In the genomic region with DNA sequence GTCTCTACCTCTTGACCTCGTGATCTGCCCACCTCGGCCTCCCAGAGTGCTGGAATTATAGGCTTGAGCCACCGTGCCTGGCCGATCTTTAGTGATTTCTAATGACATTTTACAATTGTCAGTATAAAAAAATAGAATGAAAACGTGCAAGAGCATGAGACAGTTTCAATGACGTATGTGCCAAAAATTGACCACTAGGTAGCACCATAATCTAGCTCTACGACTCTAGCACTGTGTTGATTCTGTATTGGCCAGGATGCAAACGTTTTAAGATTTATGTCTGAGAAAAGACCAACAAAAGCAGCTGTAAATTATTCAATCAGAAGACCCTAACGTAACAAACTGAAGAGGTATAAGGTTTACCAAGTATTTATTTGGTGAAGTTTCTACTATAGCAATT, we compare ENCODE assay signal across 8 cellular contexts. TPM values are rescaled to one million over a fixed set of nuclear protein-coding genes. Genes with fewer than 3 reads are reported as not detected.
DNase-seq lines count a peak whose midpoint lies in the region; ATAC-seq and TF ChIP-seq lines count a peak whose summit lies in the region.
"Had no signal": no experiment of that assay in that cellular context is flagged by ENCODE, and none has a peak within 500 bp of the region (broad histone marks: within the 10 kb centered on the region; RNA-seq: fewer than 3 reads in every experiment).

No MANE protein-coding gene starts in this region.

- H3K27me3 ChIP-seq in MM.1S (replicated peaks; ENCODE audit: insufficient read depth, low read length) (no peaks in the 10 kb centered on the region), endodermal cell (ENCODE audit: control insufficient read depth, insufficient read depth, low read length, poor library complexity, severe bottlenecking) (no peaks in the 10 kb centered on the region)
- H3K27me3 ChIP-seq: thyroid gland had no signal

- H3K79me2 ChIP-seq in MM.1S (ENCODE audit: low read length) = no peaks in the 10 kb centered on the region

- no peaks in the 10 kb centered on the region for H3K4me1 ChIP-seq in MM.1S (ENCODE audit: low read length)
- peaks cover 2% of the 10 kb centered on the region for H3K4me1 ChIP-seq in endodermal cell (ENCODE audit: control insufficient read depth, insufficient read depth, low read length)
- no peaks in the 10 kb centered on the region for H3K4me1 ChIP-seq in mucosa of descending colon (ENCODE audit: low read depth)

- H3K27ac ChIP-seq in MM.1S (ENCODE audit: low read length) (no peak overlapping the region), endodermal cell (ENCODE audit: low read depth, low read length) (no peak overlapping the region)

- peaks cover 11% of the 10 kb centered on the region for H3K4me1 Mint-ChIP-seq in endodermal cell
- peaks cover 12% of the 10 kb centered on the region for H3K4me1 Mint-ChIP-seq in osteocyte (ENCODE audit: unreplicated experiment)

- H3K9ac ChIP-seq in MM.1S (ENCODE audit: low read length) (no peak overlapping the region), endodermal cell (ENCODE audit: extremely low read depth, low read length, poor library complexity, severe bottlenecking) (no peak overlapping the region)

- intact Hi-C loops in mucosa of descending colon (cut with DNase I, micrococcal nuclease) = no loop called here

- H3K27ac Mint-ChIP-seq in endodermal cell = no peak overlapping the region
- H3K27ac Mint-ChIP-seq in osteocyte (ENCODE audit: unreplicated experiment) = peak overlapping the region; percentile 95

- 95 to 96% methylated on average over 7 to 9 of the region's 9 CpGs for WGBS in endodermal cell (ENCODE audit: insufficient coverage in 1 of 2, insufficient read length in 1 of 2), 2 experiments

- peak; percentile 39 for DNase-seq in GDM1 (lab: John Stamatoyannopoulos, UW)
- peak; percentile 23 for DNase-seq in MM.1S
- no peak for DNase-seq in endodermal cell
- DNase-seq in osteocyte (ENCODE audit: extremely low spot score, unreplicated experiment) = no peak
- DNase-seq in foreskin fibroblast = no peak
- no peak for DNase-seq in SHP77 (lab: John Stamatoyannopoulos, UW)
- no peak for DNase-seq in mucosa of descending colon
- DNase-seq: thyroid gland had no signal

- H3F3A ChIP-seq in MM.1S (ENCODE audit: insufficient read depth, low read length) = no peaks in the 10 kb centered on the region

- H3K9me3 ChIP-seq in MM.1S (replicated peaks; ENCODE audit: insufficient read depth, low read length) = no peaks in the 10 kb centered on the region
- peaks cover 4% of the 10 kb centered on the region for H3K9me3 ChIP-seq in endodermal cell (ENCODE audit: control insufficient read depth, low read length)
- H3K9me3 ChIP-seq in mucosa of descending colon = no peaks in the 10 kb centered on the region
- H3K9me3 ChIP-seq: thyroid gland had no signal

- H3K36me3 Mint-ChIP-seq in endodermal cell (ENCODE audit: low read depth) = no peaks in the 10 kb centered on the region
- no peaks in the 10 kb centered on the region for H3K36me3 Mint-ChIP-seq in osteocyte (ENCODE audit: unreplicated experiment)

- H3K9me3 Mint-ChIP-seq in endodermal cell (peaks cover 3% of the 10 kb centered on the region), osteocyte (ENCODE audit: unreplicated experiment) (no peaks in the 10 kb centered on the region)

- no peak overlapping the region for H3K4me2 ChIP-seq in MM.1S (ENCODE audit: low read depth, low read length)

- TF ChIP-seq CTCF in MM.1S (IDR thresholded peaks at IDR 0.05; ENCODE audit: low read length) (peak; percentile 25; the same call in 1 of the 2 replicates), endodermal cell (conservative IDR thresholded peaks at IDR 0.05) (peak; percentile 38), osteocyte (IDR thresholded peaks at IDR 0.05) (peak; percentile 40), foreskin fibroblast (IDR thresholded peaks at IDR 0.05; ENCODE audit: low read depth, low read length) (no peak), mucosa of descending colon (IDR thresholded peaks at IDR 0.05) (no peak)

- H2AFZ ChIP-seq in MM.1S (ENCODE audit: low read length) = no peak overlapping the region

- ATAC-seq in mucosa of descending colon = no peak

- H3K4me3 Mint-ChIP-seq in endodermal cell = no peak overlapping the region
- H3K4me3 Mint-ChIP-seq in osteocyte (ENCODE audit: unreplicated experiment) = no peak overlapping the region

- H3K36me3 ChIP-seq in MM.1S (replicated peaks; ENCODE audit: insufficient read depth, low read length) (no peaks in the 10 kb centered on the region), endodermal cell (ENCODE audit: control insufficient read depth, insufficient read depth, low read length) (no peaks in the 10 kb centered on the region), mucosa of descending colon (ENCODE audit: low read depth) (no peaks in the 10 kb centered on the region)
- H3K36me3 ChIP-seq: thyroid gland had no signal

- H3K27me3 Mint-ChIP-seq in endodermal cell (ENCODE audit: insufficient read depth) (no peaks in the 10 kb centered on the region), osteocyte (ENCODE audit: unreplicated experiment) (no peaks in the 10 kb centered on the region)

- H4K20me1 ChIP-seq in MM.1S (ENCODE audit: insufficient read depth, low read length) = no peaks in the 10 kb centered on the region

- no peaks in the 10 kb centered on the region for H3K9me2 ChIP-seq in MM.1S (replicated peaks; ENCODE audit: insufficient read depth, low read length)

- H3K4me3 ChIP-seq in MM.1S (ENCODE audit: low read length) (no peak overlapping the region), endodermal cell (ENCODE audit: low read length) (no peak overlapping the region), foreskin fibroblast (ENCODE audit: low read depth in 1 of 2, low read length in 2 of 2) (no peak overlapping the region), mucosa of descending colon (no peak overlapping the region)
- H3K4me3 ChIP-seq: thyroid gland had no signal

RNA-seq across cellular contexts. Expression of a gene that starts 25.4 kb away (rescaled TPM):
- total RNA-seq in endodermal cell = 10 to 100 TPM; 12.1 to 21.3 TPM
- 18.0 TPM for polyA plus RNA-seq in endodermal cell (2013, experiment 1 of 2)
- polyA plus RNA-seq in endodermal cell (2013, experiment 2 of 2) = 17.0 TPM
- 7.6 and 8.5 TPM in 2 replicates for total RNA-seq in osteocyte
- 10 to 100 TPM; 12.7 to 13.9 (median 13.1) TPM for total RNA-seq in mucosa of descending colon

Comparison
In these comparisons a context has a peak if more than half of its experiments do, and no peak if none do; other contexts are left out.
1. DNase-seq: peak in GDM1 (single experiment) and MM.1S (single experiment); none in endodermal cell (single experiment), osteocyte (single experiment), foreskin fibroblast (0 of 2), SHP77 (0 of 2) and mucosa of descending colon (0 of 3).
2. CTCF ChIP-seq: peak in MM.1S (single experiment), endodermal cell (single experiment) and osteocyte (single experiment); none in foreskin fibroblast (single experiment) and mucosa of descending colon (single experiment).